ENCODE assay signal across 22 cellular contexts in genomic region chr12:118649765-118650585, GRCh38.
"Had no signal": no experiment of that assay in that cellular context is flagged by ENCODE, and none has a peak within 500 bp of the region (broad histone marks: within the 10 kb centered on the region; RNA-seq: fewer than 3 reads in every experiment).

No MANE protein-coding gene starts in this region.

- DNase-seq: effector CD4-positive, alpha-beta T cell; foreskin fibroblast; gastrocnemius medialis; head of caudate nucleus; kidney; pancreas; right lobe of liver; small intestine; stimulated activated CD4-positive, alpha-beta T cell treated with anti-CD3 and anti-CD28 coated beads, Interleukin-1b, Interleukin-23, amount 100 ng/mL, for 48 hours; stimulated activated CD4-positive, alpha-beta T cell treated with anti-CD3 and anti-CD28 coated beads, Interleukin-4, amount 100 ng/mL, for 1 hour; stimulated activated CD8-positive, alpha-beta memory T cell treated with anti-CD3 and anti-CD28 coated beads, Interleukin-4, amount 100 ng/mL, for 48 hours; stimulated activated naive CD4-positive, alpha-beta T cell treated with Interleukin-2 at 50 U/mL for 16 hours; stomach; tibial artery had no signal

- H3K27ac ChIP-seq: epithelial cell of prostate, gastrocnemius medialis, neutrophil, pancreas, right lobe of liver, stomach, tibial artery had no signal

- H3K9me3 ChIP-seq: gastrocnemius medialis, neutrophil, pancreas, right lobe of liver, tibial artery had no signal

- H3K27me3 ChIP-seq: dorsolateral prefrontal cortex, gastrocnemius medialis, neutrophil, pancreas, right lobe of liver, stomach, tibial artery had no signal

- H3K4me1 Mint-ChIP-seq: memory B cell had no signal

- H3K36me3 Mint-ChIP-seq: memory B cell; natural killer cell treated with Interleukin-12 subunit alpha and Interleukin-12 subunit beta and Interleukin-15 and Interleukin-18, amount 100 ng/mL, for 72 hours; type B pancreatic cell had no signal

- H3K27me3 Mint-ChIP-seq: memory B cell; natural killer cell treated with Interleukin-12 subunit alpha and Interleukin-12 subunit beta and Interleukin-15 and Interleukin-18, amount 100 ng/mL, for 72 hours had no signal

- H3K4me3 ChIP-seq: dorsolateral prefrontal cortex, gastrocnemius medialis, lung, pancreas, right lobe of liver, stomach, tibial artery had no signal

- H3K4me1 ChIP-seq: gastrocnemius medialis, pancreas, stomach, tibial artery had no signal

- H3K36me3 ChIP-seq: gastrocnemius medialis, neutrophil, pancreas, right lobe of liver, stomach, tibial artery had no signal

- H3K27ac Mint-ChIP-seq: memory B cell; natural killer cell treated with Interleukin-12 subunit alpha and Interleukin-12 subunit beta and Interleukin-15 and Interleukin-18, amount 100 ng/mL, for 72 hours; type B pancreatic cell had no signal

- H3K4me3 Mint-ChIP-seq: memory B cell; natural killer cell treated with Interleukin-12 subunit alpha and Interleukin-12 subunit beta and Interleukin-15 and Interleukin-18, amount 100 ng/mL, for 72 hours; neural crest cell; type B pancreatic cell had no signal

- H3K9me3 Mint-ChIP-seq: neural crest cell, type B pancreatic cell had no signal
